Comparison of ENCODE assay signal across 8 cellular contexts in the genomic region with DNA sequence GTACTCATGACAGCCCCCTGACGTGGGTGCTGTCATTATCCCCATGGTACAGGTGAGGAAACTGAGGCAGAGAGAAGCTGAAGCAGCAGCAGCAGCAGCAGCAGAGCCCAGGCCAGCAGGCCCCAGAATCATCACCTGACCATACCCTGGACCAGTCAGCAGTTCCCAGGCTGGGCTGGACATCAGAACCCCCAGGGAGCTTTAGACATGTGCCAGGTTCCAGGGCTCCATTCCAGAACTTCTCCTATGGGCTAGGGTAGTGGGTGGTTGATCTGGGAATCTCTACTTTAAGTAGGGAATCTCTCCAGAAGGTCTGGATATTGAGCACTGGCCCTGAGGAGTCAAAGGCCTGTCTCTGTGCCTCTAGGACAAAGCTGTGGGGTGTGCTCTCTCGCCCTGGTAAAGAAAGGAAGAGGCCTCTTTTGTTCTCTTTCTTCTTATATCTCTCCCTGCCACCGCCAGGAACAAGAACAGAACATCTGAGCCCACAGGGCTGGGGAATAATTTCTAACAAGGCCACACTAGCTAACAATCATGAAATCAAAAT. TPM values are rescaled to one million over a fixed set of nuclear protein-coding genes. Genes with fewer than 3 reads are reported as not detected.
A peak's percentile ranks its signal among the peaks of the same experiment; 100 is the strongest.
DNase-seq lines count a peak whose midpoint lies in the region; ATAC-seq and TF ChIP-seq lines count a peak whose summit lies in the region.

No MANE protein-coding gene starts in this region.

- H3K4me3 ChIP-seq in BLaER1 (no peak overlapping the region), esophagus squamous epithelium (no peak overlapping the region), SK-N-SH (ENCODE audit: low read depth in 2 of 2, low read length in 1 of 2) (no peak overlapping the region)

- H3K36me3 ChIP-seq in BLaER1 (peaks cover 72% of the 10 kb centered on the region), esophagus squamous epithelium (peaks cover 5 to 83% (median 14%) of the 10 kb centered on the region in 3 donors), SK-N-SH (replicated peaks in 1 of 2; ENCODE audit: control insufficient read depth in 1 of 2, insufficient read depth in 2 of 2, low read length in 1 of 2) (peaks cover 0 to 16% of the 10 kb centered on the region in 2 experiments)

- intact Hi-C loops in esophagus squamous epithelium (cut with DNase I) = loop anchor here (10.0 kb wide), 1 partner anchor 124 kb away; no protein-coding TSS in a partner anchor
- intact Hi-C loops in activated T-helper 1 cell treated with anti-CD3 and anti-CD28 coated beads, Interleukin-12 subunit alpha, Interleukin-12 subunit beta, Interleukin-2, Interleukin-4 antibody, amounts not matched to agents 30 ng/mL and 10 ng/mL and 1 ng/mL, durations not matched to agents 14 hours and 24 hours and 36 hours (cut with micrococcal nuclease) = no loop called here

- POLR2A ChIA-PET in RWPE1 (lab: Yijun Ruan, JAX; ENCODE audit: low non-redundant PET) (no interaction called here), SK-N-SH (lab: Yijun Ruan, JAX) (no interaction called here)

- CTCF ChIA-PET in RWPE1 (lab: Yijun Ruan, JAX) (interaction anchor here (0.6 kb wide), 1 partner anchor 468 kb away, joined by 3 read pairs; no protein-coding TSS in a partner anchor), SK-N-SH (lab: Yijun Ruan, JAX) (interaction anchor here (0.8 kb wide), 1 partner anchor 8 kb away, joined by 4 read pairs; no protein-coding TSS in a partner anchor)

- no peak for TF ChIP-seq RAD21 in SK-N-SH (IDR thresholded peaks at IDR 0.05; ENCODE audit: low read length)

- H3K4me1 ChIP-seq in BLaER1 (peaks cover 65% of the 10 kb centered on the region), esophagus squamous epithelium (peaks cover 24 to 51% (median 27%) of the 10 kb centered on the region in 3 donors), SK-N-SH (ENCODE audit: control insufficient read depth in 1 of 2, insufficient read depth in 2 of 2, low read depth in 1 of 2, low read length in 1 of 2) (no peaks in the 10 kb centered on the region)

- TF ChIP-seq POLR2A in esophagus squamous epithelium (IDR thresholded peaks at IDR 0.05) = no peak

- peak overlapping the region; percentile 68 for H3K27ac Mint-ChIP-seq in progenitor cell of endocrine pancreas
- H3K27ac Mint-ChIP-seq in activated T-helper 1 cell treated with anti-CD3 and anti-CD28 coated beads, Interleukin-12 subunit alpha, Interleukin-12 subunit beta, Interleukin-2, Interleukin-4 antibody, amounts not matched to agents 30 ng/mL and 10 ng/mL and 1 ng/mL, durations not matched to agents 14 hours and 24 hours and 36 hours = no peak overlapping the region

- H3K9me3 ChIP-seq in BLaER1 (no peaks in the 10 kb centered on the region), esophagus squamous epithelium (no peaks in the 10 kb centered on the region), SK-N-SH (no peaks in the 10 kb centered on the region)

- H3K9ac ChIP-seq in BLaER1 (peak overlapping the region; percentile 21; the same call in 1 of the 2 replicates), SK-N-SH (no peak overlapping the region)

- H3K27me3 Mint-ChIP-seq in progenitor cell of endocrine pancreas = no peaks in the 10 kb centered on the region
- no peaks in the 10 kb centered on the region for H3K27me3 Mint-ChIP-seq in activated T-helper 1 cell treated with anti-CD3 and anti-CD28 coated beads, Interleukin-12 subunit alpha, Interleukin-12 subunit beta, Interleukin-2, Interleukin-4 antibody, amounts not matched to agents 30 ng/mL and 10 ng/mL and 1 ng/mL, durations not matched to agents 14 hours and 24 hours and 36 hours (ENCODE audit: insufficient read depth)
- no peaks in the 10 kb centered on the region for H3K27me3 Mint-ChIP-seq in activated T-cell treated with anti-CD3 and anti-CD28 coated beads, Interleukin-2, amount 50 U/mL, for 4 hours (ENCODE audit: low read depth)

- H3F3A ChIP-seq in SK-N-SH (replicated peaks; ENCODE audit: insufficient read depth) = no peaks in the 10 kb centered on the region

- no peak for ATAC-seq in GM18520 (IDR thresholded peaks at IDR 0.05; ENCODE audit: unreplicated experiment)
- no peak for ATAC-seq in activated T-cell treated with anti-CD3 and anti-CD28 coated beads, Interleukin-2, amount 50 U/mL, for 4 hours

- TF ChIP-seq CTCF in RWPE1 (conservative IDR thresholded peaks at IDR 0.05; ENCODE audit: low read depth) (no peak), esophagus squamous epithelium (IDR thresholded peaks at IDR 0.05) (no peak), progenitor cell of endocrine pancreas (IDR thresholded peaks at IDR 0.05; ENCODE audit: unreplicated experiment) (no peak), SK-N-SH (IDR thresholded peaks at IDR 0.05) (no peak)

- H3K36me3 Mint-ChIP-seq in progenitor cell of endocrine pancreas (ENCODE audit: insufficient read depth) = peaks cover 13% of the 10 kb centered on the region
- peaks cover 14% of the 10 kb centered on the region for H3K36me3 Mint-ChIP-seq in activated T-helper 1 cell treated with anti-CD3 and anti-CD28 coated beads, Interleukin-12 subunit alpha, Interleukin-12 subunit beta, Interleukin-2, Interleukin-4 antibody, amounts not matched to agents 30 ng/mL and 10 ng/mL and 1 ng/mL, durations not matched to agents 14 hours and 24 hours and 36 hours (ENCODE audit: low read depth)
- peaks cover 5% of the 10 kb centered on the region for H3K36me3 Mint-ChIP-seq in activated T-cell treated with anti-CD3 and anti-CD28 coated beads, Interleukin-2, amount 50 U/mL, for 4 hours (ENCODE audit: insufficient read depth)

- peaks cover 7% of the 10 kb centered on the region for H3K4me1 Mint-ChIP-seq in progenitor cell of endocrine pancreas (ENCODE audit: low read depth)
- peaks cover 7% of the 10 kb centered on the region for H3K4me1 Mint-ChIP-seq in activated T-helper 1 cell treated with anti-CD3 and anti-CD28 coated beads, Interleukin-12 subunit alpha, Interleukin-12 subunit beta, Interleukin-2, Interleukin-4 antibody, amounts not matched to agents 30 ng/mL and 10 ng/mL and 1 ng/mL, durations not matched to agents 14 hours and 24 hours and 36 hours (ENCODE audit: low read depth)
- peaks cover 12% of the 10 kb centered on the region for H3K4me1 Mint-ChIP-seq in activated T-cell treated with anti-CD3 and anti-CD28 coated beads, Interleukin-2, amount 50 U/mL, for 4 hours (ENCODE audit: low read depth)

- H3K9me2 ChIP-seq in SK-N-SH = no peaks in the 10 kb centered on the region

- DNase-seq in RWPE1 (ENCODE audit: low spot score) = no peak
- no peak for DNase-seq in esophagus squamous epithelium (lab: John Stamatoyannopoulos, UW)
- no peak for DNase-seq in progenitor cell of endocrine pancreas (ENCODE audit: low spot score, unreplicated experiment)
- no peak for DNase-seq in activated T-helper 1 cell treated with anti-CD3 and anti-CD28 coated beads, Interleukin-12 subunit alpha, Interleukin-12 subunit beta, Interleukin-2, Interleukin-4 antibody, amounts not matched to agents 30 ng/mL and 10 ng/mL and 1 ng/mL, durations not matched to agents 14 hours and 24 hours and 36 hours (ENCODE audit: low spot score)
- no peak for DNase-seq in SK-N-SH
- no peak for DNase-seq in activated T-cell treated with anti-CD3 and anti-CD28 coated beads, Interleukin-2, amount 50 U/mL, for 4 hours

- no peaks in the 10 kb centered on the region for H4K20me1 ChIP-seq in BLaER1
- H4K20me1 ChIP-seq in SK-N-SH (ENCODE audit: insufficient read depth) = no peaks in the 10 kb centered on the region

- 6 to 20% methylated on average over 1 to 2 of the region's 3 CpGs for WGBS in esophagus squamous epithelium, 2 donors
- 76% methylated on average over 2 of the region's 3 CpGs for WGBS in SK-N-SH (ENCODE audit: low lambda C conversion rate)

- H3K27ac ChIP-seq in BLaER1 (peak overlapping the region; percentile 65), RWPE1 (peak overlapping the region; percentile 99), esophagus squamous epithelium (peak overlapping the region; percentile 87 to 93 (median 89)), SK-N-SH (ENCODE audit: low read depth in 2 of 2, low read length in 1 of 2) (peak overlapping the region in 1 of 2 experiments; percentile 53; a peak in 1 of 4 replicates)

- H2AFZ ChIP-seq in SK-N-SH (ENCODE audit: low read depth) = no peak overlapping the region

- H3K27me3 ChIP-seq in BLaER1 (no peaks in the 10 kb centered on the region), esophagus squamous epithelium (no peaks in the 10 kb centered on the region), SK-N-SH (ENCODE audit: insufficient read depth) (no peaks in the 10 kb centered on the region)

- H3K4me2 ChIP-seq in BLaER1 (peak overlapping the region; percentile 70), SK-N-SH (no peak overlapping the region)

- TF ChIP-seq EP300 in SK-N-SH (IDR thresholded peaks at IDR 0.05; ENCODE audit: borderline replicate concordance in 1 of 2, low read depth in 1 of 2, low read length in 1 of 2) = no peak

- 0 out of 2 replicates have a peak, but pooled peaks cover 3% of the 10 kb centered on the region for H3K79me2 ChIP-seq in SK-N-SH (ENCODE audit: insufficient read depth)

- H3K4me3 Mint-ChIP-seq in progenitor cell of endocrine pancreas (ENCODE audit: low read depth) = no peak overlapping the region
- H3K4me3 Mint-ChIP-seq in activated T-helper 1 cell treated with anti-CD3 and anti-CD28 coated beads, Interleukin-12 subunit alpha, Interleukin-12 subunit beta, Interleukin-2, Interleukin-4 antibody, amounts not matched to agents 30 ng/mL and 10 ng/mL and 1 ng/mL, durations not matched to agents 14 hours and 24 hours and 36 hours = no peak overlapping the region
- no peak overlapping the region for H3K4me3 Mint-ChIP-seq in activated T-cell treated with anti-CD3 and anti-CD28 coated beads, Interleukin-2, amount 50 U/mL, for 4 hours

- H3K9me3 Mint-ChIP-seq in progenitor cell of endocrine pancreas (ENCODE audit: low read depth) = no peaks in the 10 kb centered on the region
- no peaks in the 10 kb centered on the region for H3K9me3 Mint-ChIP-seq in activated T-helper 1 cell treated with anti-CD3 and anti-CD28 coated beads, Interleukin-12 subunit alpha, Interleukin-12 subunit beta, Interleukin-2, Interleukin-4 antibody, amounts not matched to agents 30 ng/mL and 10 ng/mL and 1 ng/mL, durations not matched to agents 14 hours and 24 hours and 36 hours
- no peaks in the 10 kb centered on the region for H3K9me3 Mint-ChIP-seq in activated T-cell treated with anti-CD3 and anti-CD28 coated beads, Interleukin-2, amount 50 U/mL, for 4 hours

RNA-seq across cellular contexts. Expression of a gene that starts 26.6 kb away (rescaled TPM):
- total RNA-seq in esophagus squamous epithelium (10 to 100 TPM; 19.4 to 51.6 (median 40.5) TPM), progenitor cell of endocrine pancreas (8.4 and 10.2 TPM in 2 replicates)
- total RNA-seq in activated T-helper 1 cell treated with anti-CD3 and anti-CD28 coated beads, Interleukin-12 subunit alpha, Interleukin-12 subunit beta, Interleukin-2, Interleukin-4 antibody, amounts not matched to agents 30 ng/mL and 10 ng/mL and 1 ng/mL, durations not matched to agents 14 hours and 24 hours and 36 hours = 12.3 and 12.5 TPM in 2 replicates
- polyA plus RNA-seq in SK-N-SH (2012; rRNA removed) = 7.9 and 8.2 TPM in 2 replicates
- 7.0 and 7.4 TPM in 2 replicates for polyA plus RNA-seq in SK-N-SH (2012; cell fraction: cytosol; rRNA removed)
- 9.6 and 10.1 TPM in 2 replicates for polyA plus RNA-seq in SK-N-SH (2012; cell fraction: nucleus; rRNA removed)
- total RNA-seq in activated T-cell treated with anti-CD3 and anti-CD28 coated beads, Interleukin-2, amount 50 U/mL, for 4 hours = 10 to 100 TPM in 2 of 3 donors, 1 to 10 TPM in 1; 8.9 to 12.2 (median 10.7) TPM

RNA-seq across cellular contexts. Expression of a gene that starts 44.4 kb away (rescaled TPM):
- total RNA-seq in esophagus squamous epithelium (10 to 100 TPM; 22.5 to 55.1 (median 28.3) TPM), progenitor cell of endocrine pancreas (67.3 and 71.7 TPM in 2 replicates)
- total RNA-seq in activated T-helper 1 cell treated with anti-CD3 and anti-CD28 coated beads, Interleukin-12 subunit alpha, Interleukin-12 subunit beta, Interleukin-2, Interleukin-4 antibody, amounts not matched to agents 30 ng/mL and 10 ng/mL and 1 ng/mL, durations not matched to agents 14 hours and 24 hours and 36 hours = 36.6 and 39.1 TPM in 2 replicates
- 17.4 and 25.3 TPM in 2 replicates for polyA plus RNA-seq in SK-N-SH (2012; rRNA removed)
- 13.1 and 18.7 TPM in 2 replicates for polyA plus RNA-seq in SK-N-SH (2012; cell fraction: cytosol; rRNA removed)
- polyA plus RNA-seq in SK-N-SH (2012; cell fraction: nucleus; rRNA removed) = 42.9 and 45.0 TPM in 2 replicates
- 10 to 100 TPM; 26.5 to 33.5 (median 27.8) TPM for total RNA-seq in activated T-cell treated with anti-CD3 and anti-CD28 coated beads, Interleukin-2, amount 50 U/mL, for 4 hours

RNA-seq across cellular contexts. Expression of a gene that starts 46.8 kb away (rescaled TPM):
- total RNA-seq in esophagus squamous epithelium = 10 to 100 TPM; 12.9 to 24.2 (median 14.2) TPM
- 76.0 and 76.4 TPM in 2 replicates for total RNA-seq in progenitor cell of endocrine pancreas
- total RNA-seq in activated T-helper 1 cell treated with anti-CD3 and anti-CD28 coated beads, Interleukin-12 subunit alpha, Interleukin-12 subunit beta, Interleukin-2, Interleukin-4 antibody, amounts not matched to agents 30 ng/mL and 10 ng/mL and 1 ng/mL, durations not matched to agents 14 hours and 24 hours and 36 hours = 34.8 and 34.9 TPM in 2 replicates
- 10.5 and 14.5 TPM in 2 replicates for polyA plus RNA-seq in SK-N-SH (2012; rRNA removed)
- 1.7 and 2.8 TPM in 2 replicates for polyA plus RNA-seq in SK-N-SH (2012; cell fraction: cytosol; rRNA removed)
- polyA plus RNA-seq in SK-N-SH (2012; cell fraction: nucleus; rRNA removed) = 89.3 and 95.1 TPM in 2 replicates
- total RNA-seq in activated T-cell treated with anti-CD3 and anti-CD28 coated beads, Interleukin-2, amount 50 U/mL, for 4 hours = 10 to 100 TPM; 18.1 to 29.8 (median 22.0) TPM
